In genomic region chr3:133572158-133573053, GRCh38 we compare ENCODE assay signal across 1 cellular context.
TF ChIP-seq lines count a peak whose summit lies in the region.

No MANE protein-coding gene starts in this region.

TF ChIP-seq in SK-N-SH, 30 proteins besides CTCF, POLR2A, EP300 and RAD21 (continued from another document):
- no peak for TF ChIP-seq MEF2A (IDR thresholded peaks at IDR 0.05; ENCODE audit: borderline replicate concordance, low read depth)
- TF ChIP-seq, protein P1, sequence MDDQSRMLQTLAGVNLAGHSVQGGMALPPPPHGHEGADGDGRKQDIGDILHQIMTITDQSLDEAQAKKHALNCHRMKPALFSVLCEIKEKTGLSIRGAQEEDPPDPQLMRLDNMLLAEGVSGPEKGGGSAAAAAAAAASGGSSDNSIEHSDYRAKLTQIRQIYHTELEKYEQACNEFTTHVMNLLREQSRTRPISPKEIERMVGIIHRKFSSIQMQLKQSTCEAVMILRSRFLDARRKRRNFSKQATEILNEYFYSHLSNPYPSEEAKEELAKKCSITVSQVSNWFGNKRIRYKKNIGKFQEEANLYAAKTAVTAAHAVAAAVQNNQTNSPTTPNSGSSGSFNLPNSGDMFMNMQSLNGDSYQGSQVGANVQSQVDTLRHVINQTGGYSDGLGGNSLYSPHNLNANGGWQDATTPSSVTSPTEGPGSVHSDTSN (IDR thresholded peaks at IDR 0.05), result no peak
- TF ChIP-seq, protein P2, sequence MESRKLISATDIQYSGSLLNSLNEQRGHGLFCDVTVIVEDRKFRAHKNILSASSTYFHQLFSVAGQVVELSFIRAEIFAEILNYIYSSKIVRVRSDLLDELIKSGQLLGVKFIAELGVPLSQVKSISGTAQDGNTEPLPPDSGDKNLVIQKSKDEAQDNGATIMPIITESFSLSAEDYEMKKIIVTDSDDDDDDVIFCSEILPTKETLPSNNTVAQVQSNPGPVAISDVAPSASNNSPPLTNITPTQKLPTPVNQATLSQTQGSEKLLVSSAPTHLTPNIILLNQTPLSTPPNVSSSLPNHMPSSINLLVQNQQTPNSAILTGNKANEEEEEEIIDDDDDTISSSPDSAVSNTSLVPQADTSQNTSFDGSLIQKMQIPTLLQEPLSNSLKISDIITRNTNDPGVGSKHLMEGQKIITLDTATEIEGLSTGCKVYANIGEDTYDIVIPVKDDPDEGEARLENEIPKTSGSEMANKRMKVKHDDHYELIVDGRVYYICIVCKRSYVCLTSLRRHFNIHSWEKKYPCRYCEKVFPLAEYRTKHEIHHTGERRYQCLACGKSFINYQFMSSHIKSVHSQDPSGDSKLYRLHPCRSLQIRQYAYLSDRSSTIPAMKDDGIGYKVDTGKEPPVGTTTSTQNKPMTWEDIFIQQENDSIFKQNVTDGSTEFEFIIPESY (IDR thresholded peaks at IDR 0.05; ENCODE audit: borderline replicate concordance, low read depth), result no peak
- TF ChIP-seq JUND (IDR thresholded peaks at IDR 0.05), result no peak; the same call in 1 of the 2 replicates
- TF ChIP-seq IRF3 (IDR thresholded peaks at IDR 0.05; ENCODE audit: low read depth, low read length), result no peak
- TF ChIP-seq RCOR1 (IDR thresholded peaks at IDR 0.05; ENCODE audit: low read length), result no peak
- TF ChIP-seq, protein P3, sequence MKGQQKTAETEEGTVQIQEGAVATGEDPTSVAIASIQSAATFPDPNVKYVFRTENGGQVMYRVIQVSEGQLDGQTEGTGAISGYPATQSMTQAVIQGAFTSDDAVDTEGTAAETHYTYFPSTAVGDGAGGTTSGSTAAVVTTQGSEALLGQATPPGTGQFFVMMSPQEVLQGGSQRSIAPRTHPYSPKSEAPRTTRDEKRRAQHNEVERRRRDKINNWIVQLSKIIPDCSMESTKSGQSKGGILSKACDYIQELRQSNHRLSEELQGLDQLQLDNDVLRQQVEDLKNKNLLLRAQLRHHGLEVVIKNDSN (IDR thresholded peaks at IDR 0.05; ENCODE audit: borderline replicate concordance, low read depth), result no peak
- no peak for TF ChIP-seq MXI1 (IDR thresholded peaks at IDR 0.05; ENCODE audit: low read depth, low read length)
- no peak for TF ChIP-seq FOXM1 (IDR thresholded peaks at IDR 0.05; ENCODE audit: low read depth)
- no peak; the same call in 1 of the 2 replicates for TF ChIP-seq FOSL2 (IDR thresholded peaks at IDR 0.05; ENCODE audit: borderline replicate concordance, low read depth)
- no peak for TF ChIP-seq GATA2 (CRISPR knock-in tag; IDR thresholded peaks at IDR 0.05)
- no peak for TF ChIP-seq RFX5 (IDR thresholded peaks at IDR 0.05; ENCODE audit: low read length)
- TF ChIP-seq POLR2AphosphoS5 (IDR thresholded peaks at IDR 0.05; ENCODE audit: low read depth, low read length), result no peak
